In genomic region chr3:120558784-120559227, GRCh38 we compare ENCODE assay signal across 8 cellular contexts. TPM values are rescaled to one million over a fixed set of nuclear protein-coding genes. Genes with fewer than 3 reads are reported as not detected.
DNase-seq lines count a peak whose midpoint lies in the region; ATAC-seq and TF ChIP-seq lines count a peak whose summit lies in the region.

No MANE protein-coding gene starts in this region.

- CTCF ChIA-PET in AG04450 (lab: Charles Lee), result interaction anchor here (0.6 to 7.3 kb wide), 88 partner anchors 9 to 1181 kb away, joined by 3 to 209 read pairs (median 4); partner anchors contain the start of genes CFAP91, GTF2E1, LRRC58 and NDUFB4

- no peaks in the 10 kb centered on the region for H3K9me3 ChIP-seq in AG04450 (ENCODE audit: control insufficient read depth, insufficient read depth, low read length)

- POLR2A ChIA-PET in AG04450 (lab: Yijun Ruan, JAX), result interaction anchor here (0.6 to 2.0 kb wide), 10 partner anchors 108 to 1795 kb away, joined by 3 to 17 read pairs (median 4); partner anchors contain the start of gene FSTL1

- DNase-seq in AG04450 (ENCODE audit: low read depth, low spot score) (peak; percentile 76), NCI-H2227 (lab: John Stamatoyannopoulos, UW; ENCODE audit: unreplicated experiment) (peak; percentile 88), islet precursor cell (peak; percentile 93)
- DNase-seq in activated CD4-positive, CD25-positive, alpha-beta regulatory T cell (lab: John Stamatoyannopoulos, UW), result peak; percentile 67 to 73 (median 71)
- peak; percentile 88 for DNase-seq in central memory CD4-positive, alpha-beta T cell
- DNase-seq in stimulated activated CD4-positive, alpha-beta T cell treated with anti-CD3 and anti-CD28 coated beads, Interleukin-12 subunit alpha, Interleukin-12 subunit beta, amount 100 ng/mL, for 4 hours, result peak; percentile 77

- ATAC-seq in GM18870 (IDR thresholded peaks at IDR 0.05; ENCODE audit: unreplicated experiment), result peak; percentile 84
- ATAC-seq in HG03139 (IDR thresholded peaks at IDR 0.05; ENCODE audit: unreplicated experiment), result peak; percentile 87

- peak; percentile 92 for TF ChIP-seq CTCF in AG04450 (IDR thresholded peaks at IDR 0.05; ENCODE audit: low read depth, low read length)

- no peaks in the 10 kb centered on the region for H3K27me3 ChIP-seq in AG04450 (ENCODE audit: control insufficient read depth, insufficient read depth, low read length)

- H3K27ac ChIP-seq in AG04450 (ENCODE audit: low read depth, low read length), result peak overlapping the region; percentile 86

- peak overlapping the region; percentile 72 for H3K4me3 ChIP-seq in AG04450 (ENCODE audit: low read depth, low read length)

RNA-seq across cellular contexts. Expression of gene NDUFB4, which starts 37.3 kb away (rescaled TPM):
- polyA plus RNA-seq in AG04450 (2011; rRNA removed), result 174 and 183 TPM in 2 replicates
- 166 and 267 TPM in 2 replicates for polyA minus RNA-seq in AG04450 (2011; rRNA and poly(A)+ RNA removed)

Comparison
In these comparisons a context has a peak if more than half of its experiments do, and no peak if none do; other contexts are left out.
1. Peak in every context shown above with its lines: DNase-seq, ATAC-seq, H3K4me3 ChIP-seq and H3K27ac ChIP-seq.